ENCODE assay signal across 8 cellular contexts in genomic region chr6:26054937-26055669, GRCh38. TPM values are rescaled to one million over a fixed set of nuclear protein-coding genes. Genes with fewer than 3 reads are reported as not detected.
DNase-seq lines count a peak whose midpoint lies in the region; ATAC-seq, FAIRE-seq and TF ChIP-seq lines count a peak whose summit lies in the region.

No MANE protein-coding gene starts in this region.

- H3K9me3 ChIP-seq in BLaER1 (no peaks in the 10 kb centered on the region), liver (ENCODE audit: control insufficient read depth in 4 of 4, low read length in 3 of 4) (no peaks in the 10 kb centered on the region)

- peak overlapping the region; percentile 84 for H3K4me2 ChIP-seq in BLaER1

- H3K4me3 ChIP-seq in BLaER1 = peak overlapping the region; percentile 80
- peak overlapping the region; percentile 66 to 97 (median 94) for H3K4me3 ChIP-seq in liver (ENCODE audit: low read depth in 1 of 3, low read length in 3 of 3)

- H3K36me3 ChIP-seq in BLaER1 (no peaks in the 10 kb centered on the region), liver (ENCODE audit: control insufficient read depth in 4 of 4, insufficient read depth in 3 of 4, low read depth in 1 of 4, low read length in 3 of 4) (no peaks in the 10 kb centered on the region)

- under 1% methylated on average over 28 of the region's 28 CpGs for WGBS in liver

- FAIRE-seq in GM19239 (lab: Jason Lieb, UNC) = peak; percentile 88

- peak; percentile 48 for ATAC-seq in HG03442 (IDR thresholded peaks at IDR 0.05; ENCODE audit: unreplicated experiment)

- H3K9ac ChIP-seq in BLaER1 (peak overlapping the region; percentile 98), liver (ENCODE audit: low read depth in 1 of 2, low read length in 2 of 2) (peak overlapping the region; percentile 75 to 100)

- peak in 1 of 2 donors; percentile 13 for TF ChIP-seq RAD21 in liver (IDR thresholded peaks at IDR 0.05)

- peak overlapping the region; percentile 93 for H3K27ac ChIP-seq in BLaER1
- H3K27ac ChIP-seq in liver (ENCODE audit: low read depth in 1 of 2, low read length in 2 of 2) = peak overlapping the region; percentile 92 to 95

- H4K20me1 ChIP-seq in BLaER1 = peaks cover 9% of the 10 kb centered on the region; the same call in 1 of the 2 replicates

- TF ChIP-seq CTCF in liver (IDR thresholded peaks at IDR 0.05; ENCODE audit: low read depth, low read length, missing input control) = peak; percentile 35

- H3K4me1 ChIP-seq in BLaER1 (peaks cover 33% of the 10 kb centered on the region), liver (ENCODE audit: control insufficient read depth in 4 of 4, insufficient read depth in 4 of 4, low read length in 3 of 4) (peaks cover 2 to 16% (median 6%) of the 10 kb centered on the region in 4 donors)

- no peaks in the 10 kb centered on the region for H3K27me3 ChIP-seq in BLaER1
- H3K27me3 ChIP-seq in liver (ENCODE audit: control insufficient read depth in 4 of 4, insufficient read depth in 4 of 4, low read length in 3 of 4) = no peaks in the 10 kb centered on the region

- DNase-seq in GM19239 (ENCODE audit: insufficient read length, low spot score) (no peak), NCI-H526 (lab: John Stamatoyannopoulos, UW) (peak; percentile 88 to 89), dermis microvascular lymphatic vessel endothelial cell (ENCODE audit: low read depth in 2 of 2) (peak; percentile 93 to 94)
- DNase-seq in activated CD4-positive, alpha-beta T cell treated with anti-CD3 and anti-CD28 coated beads, Interleukin-2, amount 50 U/mL, for 1 hour = peak; percentile 74
- peak; percentile 86 for DNase-seq in stimulated activated CD4-positive, alpha-beta T cell treated with anti-CD3 and anti-CD28 coated beads, Interleukin-4, amount 100 ng/mL, for 24 hours

TF ChIP-seq in liver, 16 proteins besides CTCF, POLR2A, EP300 and RAD21:
- peak; percentile 98 for TF ChIP-seq YY1 (IDR thresholded peaks at IDR 0.05)
- no peak for TF ChIP-seq NR2F2 (IDR thresholded peaks at IDR 0.05)
- no peak for TF ChIP-seq ATF3 (IDR thresholded peaks at IDR 0.05)
- peak; percentile 15 for TF ChIP-seq ZBTB33 (IDR thresholded peaks at IDR 0.05)
- no peak for TF ChIP-seq REST (IDR thresholded peaks at IDR 0.05)
- TF ChIP-seq TAF1 (conservative IDR thresholded peaks at IDR 0.05) = peak; percentile 6
- peak in 1 of 2 donors; percentile 4 for TF ChIP-seq EGR1 (IDR thresholded peaks at IDR 0.05; ENCODE audit: low read depth in 2 of 2)
- no peak for TF ChIP-seq HNF4A (conservative IDR thresholded peaks at IDR 0.05)
- TF ChIP-seq RXRA (IDR thresholded peaks at IDR 0.05) = peak; percentile 11 to 65
- peak in 1 of 2 donors; percentile 8 for TF ChIP-seq JUND (IDR thresholded peaks at IDR 0.05)
- TF ChIP-seq SP1 (IDR thresholded peaks at IDR 0.05) = peak; percentile 65
- TF ChIP-seq MAX (IDR thresholded peaks at IDR 0.05) = no peak
- no peak for TF ChIP-seq GABPA (IDR thresholded peaks at IDR 0.05 in 1 of 2, conservative IDR thresholded peaks at IDR 0.05 in 1 of 2)
TF ChIP-seq in liver: peak in this region for 7.

RNA-seq across cellular contexts. Expression of gene HFE, which starts 32.1 kb away (rescaled TPM):
- 2.4 and 3.0 TPM in 2 replicates for total RNA-seq in dermis microvascular lymphatic vessel endothelial cell
- total RNA-seq in liver = 10 to 100 TPM in 1 of 2 donors, 1 to 10 TPM in 1; 6.7 to 12.7 TPM
- 1 to 10 TPM; 6.3 to 9.6 TPM for polyA plus RNA-seq in liver
